In the genomic region with DNA sequence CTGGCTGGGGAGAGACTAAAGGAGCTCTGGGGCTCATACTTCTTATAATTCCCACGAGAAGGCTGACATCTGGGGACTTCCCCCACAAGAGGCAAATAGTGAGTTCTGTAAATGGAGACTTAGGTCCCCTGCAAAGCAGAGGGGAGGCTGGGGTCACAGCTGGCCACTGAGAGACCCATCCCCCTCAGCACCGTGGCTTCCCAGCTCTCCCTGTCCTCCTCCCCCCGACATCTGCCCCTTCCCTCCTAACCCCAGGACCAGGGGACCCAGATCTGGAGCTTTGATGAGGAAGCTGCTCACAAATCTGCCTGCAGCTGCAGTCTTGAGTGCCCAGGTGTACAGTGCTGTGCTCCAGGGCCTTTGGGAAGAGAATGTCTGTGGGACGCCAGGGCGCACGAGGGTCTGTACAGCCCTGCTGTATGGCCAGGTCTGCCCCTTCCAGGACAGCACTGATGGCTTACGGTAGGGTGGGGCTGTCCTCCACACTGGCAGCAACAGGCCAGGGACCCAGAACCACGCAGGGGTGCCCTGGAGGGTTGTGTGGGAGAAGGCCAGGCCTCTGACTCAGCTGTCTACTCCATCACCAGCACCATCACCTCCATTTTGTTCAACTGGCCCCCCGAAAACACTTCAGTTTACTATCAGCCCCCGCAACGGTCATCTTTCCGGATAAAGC, we compare ENCODE assay signal across 1 cellular context.
TF ChIP-seq lines count a peak whose summit lies in the region.

No MANE protein-coding gene starts in this region.

TF ChIP-seq in SK-N-SH treated with all-trans-retinoic acid at 6 μM for 48 hours, 23 proteins besides CTCF, POLR2A, EP300 and RAD21 (continued from another document):
- TF ChIP-seq ZC3H10 (CRISPR knock-in tag; IDR thresholded peaks at IDR 0.05) (no peak), CSDC2 (CRISPR knock-in tag; IDR thresholded peaks at IDR 0.05) (no peak), ZNF70 (CRISPR knock-in tag; IDR thresholded peaks at IDR 0.05) (no peak), ZFP3 (CRISPR knock-in tag; IDR thresholded peaks at IDR 0.05) (no peak)
